In genomic region chr5:145827275-145827674, GRCh38 we compare ENCODE assay signal across 18 cellular contexts. TPM values are rescaled to one million over a fixed set of nuclear protein-coding genes. Genes with fewer than 3 reads are reported as not detected.
"Had no signal": no experiment of that assay in that cellular context is flagged by ENCODE, and none has a peak within 500 bp of the region (broad histone marks: within the 10 kb centered on the region; RNA-seq: fewer than 3 reads in every experiment).

No MANE protein-coding gene starts in this region.

- H3K27me3 ChIP-seq: cardiac muscle cell, neural progenitor cell, ovary, spleen, suprapubic skin had no signal

- H3K4me1 ChIP-seq: neural progenitor cell had no signal

- H3K4me3 ChIP-seq: cardiac muscle cell, neural progenitor cell, ovary, spleen, suprapubic skin had no signal

- H3K27ac ChIP-seq: cardiac muscle cell, neural progenitor cell, ovary, spleen, suprapubic skin had no signal

- DNase-seq: activated CD4-positive, alpha-beta T cell treated with anti-CD3 and anti-CD28 coated beads for 1 hour; activated CD4-positive, alpha-beta T cell treated with anti-CD3 and anti-CD28 coated beads, Interleukin-2, amount 50 U/mL, for 48 hours; activated naive CD4-positive, alpha-beta T cell treated with anti-CD3 and anti-CD28 coated beads, Interleukin-2, amount 50 U/mL, for 16 hours; activated T-cell treated with anti-CD3 and anti-CD28 coated beads, Interleukin-2, amount 50 U/mL, for 1 hour; left colon; naive B cell; ovary; spleen; trophoblast cell had no signal

- H3K9me3 ChIP-seq: ovary, spleen, suprapubic skin had no signal

- H3K36me3 ChIP-seq: cardiac muscle cell, neural progenitor cell, ovary, spleen, suprapubic skin had no signal

- ATAC-seq: left colon, sciatic nerve had no signal

RNA-seq across cellular contexts. Expression of gene GRXCR2, which starts 45.5 kb away (rescaled TPM):
- total RNA-seq: astrocyte, cardiac muscle cell, dermis microvascular lymphatic vessel endothelial cell, epithelial cell of proximal tubule, left colon, mononuclear cell, ovary, pulmonary artery endothelial cell, sciatic nerve, spleen had no signal
